ENCODE assay signal across 17 cellular contexts in the genomic region with DNA sequence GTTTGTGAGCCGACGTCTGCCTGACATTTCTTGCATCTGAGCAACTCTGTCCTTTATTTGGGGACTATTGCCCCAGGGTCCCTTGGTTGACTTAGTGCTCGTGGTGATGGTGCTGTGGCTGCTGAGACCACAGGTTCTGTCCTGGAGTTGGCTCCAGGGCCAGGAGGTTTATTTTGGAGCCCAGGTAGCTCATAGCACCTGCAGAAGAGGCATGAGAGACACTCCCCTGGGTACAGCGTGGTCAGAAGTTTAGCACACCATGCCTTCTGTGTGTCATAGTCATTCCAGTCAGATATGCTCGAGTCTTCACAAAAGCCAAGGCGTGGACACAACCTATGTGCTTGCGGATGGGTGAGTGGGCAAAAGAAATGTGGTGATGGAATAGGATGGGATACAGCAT.
DNase-seq lines count a peak whose midpoint lies in the region; ATAC-seq and TF ChIP-seq lines count a peak whose summit lies in the region.
"Had no signal": no experiment of that assay in that cellular context is flagged by ENCODE, and none has a peak within 500 bp of the region (broad histone marks: within the 10 kb centered on the region; RNA-seq: fewer than 3 reads in every experiment).

No MANE protein-coding gene starts in this region.

- peaks cover 4% of the 10 kb centered on the region for H3K9me3 Mint-ChIP-seq in activated naive CD8-positive, alpha-beta T cell treated with anti-CD3 and anti-CD28 coated beads, Interleukin-2, amount 10 ng/mL, durations not matched to agents 7 days and 5 days
- H3K9me3 Mint-ChIP-seq in activated naive CD8-positive, alpha-beta T cell treated with anti-CD3 and anti-CD28 coated beads, Interleukin-2, amount 50 U/mL, for 24 hours: peaks cover 9% of the 10 kb centered on the region
- no peaks in the 10 kb centered on the region for H3K9me3 Mint-ChIP-seq in type B pancreatic cell

- POLR2A ChIA-PET in activated naive CD8-positive, alpha-beta T cell treated with anti-CD3 and anti-CD28 coated beads, Interleukin-2, amount 10 ng/mL, durations not matched to agents 7 days and 5 days (lab: Charles Lee): no interaction called here

- no peaks in the 10 kb centered on the region for H3K36me3 Mint-ChIP-seq in activated naive CD8-positive, alpha-beta T cell treated with anti-CD3 and anti-CD28 coated beads, Interleukin-2, amount 10 ng/mL, durations not matched to agents 7 days and 5 days
- no peaks in the 10 kb centered on the region for H3K36me3 Mint-ChIP-seq in activated naive CD8-positive, alpha-beta T cell treated with anti-CD3 and anti-CD28 coated beads, Interleukin-2, amount 50 U/mL, for 24 hours (ENCODE audit: low read depth)
- H3K36me3 Mint-ChIP-seq in type B pancreatic cell: no peaks in the 10 kb centered on the region

- H3K36me3 ChIP-seq in esophagus muscularis mucosa: no peaks in the 10 kb centered on the region
- H3K36me3 ChIP-seq: HAP-1 had no signal

- WGBS in esophagus muscularis mucosa: 82% methylated on average over 7 of the region's 7 CpGs

- no peak for ATAC-seq in activated naive CD8-positive, alpha-beta T cell treated with anti-CD3 and anti-CD28 coated beads, Interleukin-2, amount 10 ng/mL, durations not matched to agents 7 days and 5 days (ENCODE audit: low read depth)
- no peak for ATAC-seq in activated naive CD8-positive, alpha-beta T cell treated with anti-CD3 and anti-CD28 coated beads, Interleukin-2, amount 50 U/mL, for 24 hours
- ATAC-seq: GM12878, GM23338 had no signal

- H3K4me1 Mint-ChIP-seq in activated naive CD8-positive, alpha-beta T cell treated with anti-CD3 and anti-CD28 coated beads, Interleukin-2, amount 10 ng/mL, durations not matched to agents 7 days and 5 days: no peaks in the 10 kb centered on the region
- H3K4me1 Mint-ChIP-seq in activated naive CD8-positive, alpha-beta T cell treated with anti-CD3 and anti-CD28 coated beads, Interleukin-2, amount 50 U/mL, for 24 hours: no peaks in the 10 kb centered on the region
- H3K4me1 Mint-ChIP-seq in type B pancreatic cell (ENCODE audit: unreplicated experiment): no peaks in the 10 kb centered on the region
- H3K4me1 Mint-ChIP-seq: B cell had no signal

- no peaks in the 10 kb centered on the region for H3K9me3 ChIP-seq in esophagus muscularis mucosa

- H3K4me3 Mint-ChIP-seq in activated naive CD8-positive, alpha-beta T cell treated with anti-CD3 and anti-CD28 coated beads, Interleukin-2, amount 10 ng/mL, durations not matched to agents 7 days and 5 days: no peak overlapping the region
- no peak overlapping the region for H3K4me3 Mint-ChIP-seq in activated naive CD8-positive, alpha-beta T cell treated with anti-CD3 and anti-CD28 coated beads, Interleukin-2, amount 50 U/mL, for 24 hours
- no peak overlapping the region for H3K4me3 Mint-ChIP-seq in type B pancreatic cell
- H3K4me3 Mint-ChIP-seq: B cell; CD4-positive, alpha-beta T cell; GM23338 had no signal

- H3K27me3 Mint-ChIP-seq in activated naive CD8-positive, alpha-beta T cell treated with anti-CD3 and anti-CD28 coated beads, Interleukin-2, amount 10 ng/mL, durations not matched to agents 7 days and 5 days: no peaks in the 10 kb centered on the region
- H3K27me3 Mint-ChIP-seq in activated naive CD8-positive, alpha-beta T cell treated with anti-CD3 and anti-CD28 coated beads, Interleukin-2, amount 50 U/mL, for 24 hours: no peaks in the 10 kb centered on the region
- H3K27me3 Mint-ChIP-seq in type B pancreatic cell: peaks cover 4% of the 10 kb centered on the region
- H3K27me3 Mint-ChIP-seq: B cell; CD4-positive, alpha-beta T cell had no signal

- no peak for TF ChIP-seq POLR2A in esophagus muscularis mucosa (IDR thresholded peaks at IDR 0.05; ENCODE audit: low read depth)

- no peak overlapping the region for H3K4me3 ChIP-seq in esophagus muscularis mucosa
- H3K4me3 ChIP-seq: GM12878, GM23338, HAP-1 had no signal

- DNase-seq in activated naive CD8-positive, alpha-beta T cell treated with anti-CD3 and anti-CD28 coated beads, Interleukin-2, amount 10 ng/mL, durations not matched to agents 7 days and 5 days: no peak
- DNase-seq in activated naive CD8-positive, alpha-beta T cell treated with anti-CD3 and anti-CD28 coated beads, Interleukin-2, amount 50 U/mL, for 24 hours: no peak
- DNase-seq in esophagus muscularis mucosa (ENCODE audit: extremely low spot score) (peak; percentile 78), mucosa of gallbladder (ENCODE audit: low spot score) (peak; percentile 4), type B pancreatic cell (ENCODE audit: extremely low spot score, unreplicated experiment) (peak; percentile 37), HuH-7.5 (ENCODE audit: low spot score) (no peak), D341Med (ENCODE audit: low spot score) (no peak)
- DNase-seq in activated CD4-positive, alpha-beta T cell treated with anti-CD3 and anti-CD28 coated beads, Interleukin-2, amount 50 U/mL, for 1 hour: no peak
- DNase-seq: C1 segment of cervical spinal cord; Calu3; CD4-positive, alpha-beta T cell; DMS79 had no signal

- H3K27ac Mint-ChIP-seq in activated naive CD8-positive, alpha-beta T cell treated with anti-CD3 and anti-CD28 coated beads, Interleukin-2, amount 10 ng/mL, durations not matched to agents 7 days and 5 days: peak overlapping the region; percentile 36
- H3K27ac Mint-ChIP-seq in activated naive CD8-positive, alpha-beta T cell treated with anti-CD3 and anti-CD28 coated beads, Interleukin-2, amount 50 U/mL, for 24 hours: no peak overlapping the region
- no peak overlapping the region for H3K27ac Mint-ChIP-seq in type B pancreatic cell
- H3K27ac Mint-ChIP-seq: B cell; CD4-positive, alpha-beta T cell; GM23338 had no signal

- intact Hi-C loops in esophagus muscularis mucosa (cut with DNase I): no loop called here

- H3K27me3 ChIP-seq in esophagus muscularis mucosa: peaks cover 0 to 23% (median 0%) of the 10 kb centered on the region in 4 donors

- no peaks in the 10 kb centered on the region for H3K4me1 ChIP-seq in esophagus muscularis mucosa
- H3K4me1 ChIP-seq: HAP-1 had no signal

- no peak for TF ChIP-seq CTCF in esophagus muscularis mucosa (IDR thresholded peaks at IDR 0.05)
- no peak for TF ChIP-seq CTCF in type B pancreatic cell (conservative IDR thresholded peaks at IDR 0.05)

- H3K27ac ChIP-seq in esophagus muscularis mucosa (replicated peaks in 1 of 4): no peak overlapping the region
- H3K27ac ChIP-seq: HL-60 had no signal

- TF ChIP-seq EP300 in esophagus muscularis mucosa (IDR thresholded peaks at IDR 0.05): no peak

Comparison
In these comparisons a context has a peak if more than half of its experiments do, and no peak if none do; other contexts are left out.
1. DNase-seq: peak in esophagus muscularis mucosa (single experiment), mucosa of gallbladder (single experiment) and type B pancreatic cell (single experiment); none in activated naive CD8-positive, alpha-beta T cell treated with anti-CD3 and anti-CD28 coated beads, Interleukin-2, amount 10 ng/mL, durations not matched to agents 7 days and 5 days (single experiment), activated naive CD8-positive, alpha-beta T cell treated with anti-CD3 and anti-CD28 coated beads, Interleukin-2, amount 50 U/mL, for 24 hours (single experiment), HuH-7.5 (single experiment), D341Med (single experiment) and activated CD4-positive, alpha-beta T cell treated with anti-CD3 and anti-CD28 coated beads, Interleukin-2, amount 50 U/mL, for 1 hour (single experiment).